Comparison of ENCODE assay signal across 8 cellular contexts in the genomic region with DNA sequence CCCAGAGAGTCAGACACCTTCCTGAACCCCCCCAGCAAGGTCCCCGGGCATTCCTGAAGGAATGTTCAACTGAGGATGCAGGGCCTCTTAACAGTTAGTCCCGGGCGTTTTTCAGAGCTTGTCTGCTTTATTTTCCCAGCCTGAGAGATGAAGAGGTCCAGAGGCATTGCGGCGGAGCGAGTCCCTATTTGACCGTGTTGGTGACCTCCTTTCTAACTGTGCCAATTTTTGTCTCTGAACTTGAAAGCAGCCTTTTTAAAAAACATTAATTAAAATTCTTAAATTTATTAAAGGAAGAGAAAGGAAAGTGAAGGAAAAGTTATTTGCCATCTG. TPM values are rescaled to one million over a fixed set of nuclear protein-coding genes. Genes with fewer than 3 reads are reported as not detected.
DNase-seq lines count a peak whose midpoint lies in the region; ATAC-seq and TF ChIP-seq lines count a peak whose summit lies in the region.

No MANE protein-coding gene starts in this region.

- POLR2A ChIA-PET in activated CD4-positive, alpha-beta T cell treated with anti-CD3 and anti-CD28 coated beads for 36 hours (lab: Charles Lee), result interaction anchor here (1.6 kb wide), 1 partner anchor 10 kb away, joined by 4 read pairs; no protein-coding TSS in a partner anchor

- H3K27ac Mint-ChIP-seq in activated CD4-positive, alpha-beta T cell treated with anti-CD3 and anti-CD28 coated beads for 36 hours, result peak overlapping the region; percentile 93
- peak overlapping the region; percentile 96 to 97 for H3K27ac Mint-ChIP-seq in natural killer cell

- intact Hi-C loops in activated CD4-positive, alpha-beta T cell treated with anti-CD3 and anti-CD28 coated beads for 36 hours (cut with DNase I, micrococcal nuclease), result loop anchor here in 1 of 2 experiments (1.0 kb wide), 1 partner anchor 60 kb away; a partner anchor contains a TSS
- intact Hi-C loops in natural killer cell (cut with micrococcal nuclease), result no loop called here

- peak overlapping the region; percentile 96 for H3K4me3 ChIP-seq in effector memory CD4-positive, alpha-beta T cell (ENCODE audit: insufficient read depth, low read depth, low read length, poor library complexity, severe bottlenecking)

- no peaks in the 10 kb centered on the region for H3K9me3 Mint-ChIP-seq in activated CD4-positive, alpha-beta T cell treated with anti-CD3 and anti-CD28 coated beads for 36 hours (ENCODE audit: low read depth)
- H3K9me3 Mint-ChIP-seq in natural killer cell, result no peaks in the 10 kb centered on the region

- H3K9me3 ChIP-seq in effector memory CD4-positive, alpha-beta T cell (ENCODE audit: control insufficient read depth, low read length), result no peaks in the 10 kb centered on the region

- CTCF ChIA-PET in activated CD4-positive, alpha-beta T cell treated with anti-CD3 and anti-CD28 coated beads for 36 hours (lab: Charles Lee), result interaction anchor here (1.0 kb wide), 1 partner anchor 87 kb away, joined by 3 read pairs; no protein-coding TSS in a partner anchor

- H3K27ac ChIP-seq in effector memory CD4-positive, alpha-beta T cell (ENCODE audit: insufficient read depth, low read length, poor library complexity, severe bottlenecking), result peak overlapping the region; percentile 93

- H3K36me3 ChIP-seq in effector memory CD4-positive, alpha-beta T cell (ENCODE audit: control insufficient read depth, insufficient read depth, low read length), result no peaks in the 10 kb centered on the region

- H3K36me3 Mint-ChIP-seq in activated CD4-positive, alpha-beta T cell treated with anti-CD3 and anti-CD28 coated beads for 36 hours (ENCODE audit: low read depth), result peaks cover 16% of the 10 kb centered on the region
- H3K36me3 Mint-ChIP-seq in natural killer cell, result no peaks in the 10 kb centered on the region

- peaks cover 23% of the 10 kb centered on the region for H3K4me1 Mint-ChIP-seq in activated CD4-positive, alpha-beta T cell treated with anti-CD3 and anti-CD28 coated beads for 36 hours
- peaks cover 26 to 38% of the 10 kb centered on the region in 2 donors for H3K4me1 Mint-ChIP-seq in natural killer cell

- no peak for ATAC-seq in activated CD4-positive, alpha-beta T cell treated with anti-CD3 and anti-CD28 coated beads for 36 hours
- ATAC-seq in natural killer cell (no peak), HG03521 (IDR thresholded peaks at IDR 0.05; ENCODE audit: unreplicated experiment) (no peak), HG03135 (IDR thresholded peaks at IDR 0.05; ENCODE audit: unreplicated experiment) (no peak)

- no peak for DNase-seq in activated CD4-positive, alpha-beta T cell treated with anti-CD3 and anti-CD28 coated beads for 36 hours
- DNase-seq in activated CD4-positive, alpha-beta T cell treated with anti-CD3 and anti-CD28 coated beads, Interleukin-2, amount 50 U/mL, for 1 hour, result no peak
- DNase-seq in NCI-H2227 (lab: John Stamatoyannopoulos, UW; ENCODE audit: unreplicated experiment) (peak; percentile 77), natural killer cell (no peak), NCI-H1092 treated with DMSO at 0.1 percent for 48 hours (lab: John Stamatoyannopoulos, UW) (no peak)
- DNase-seq in effector memory CD4-positive, alpha-beta T cell, result no peak

- no peaks in the 10 kb centered on the region for H3K27me3 Mint-ChIP-seq in activated CD4-positive, alpha-beta T cell treated with anti-CD3 and anti-CD28 coated beads for 36 hours
- no peaks in the 10 kb centered on the region for H3K27me3 Mint-ChIP-seq in natural killer cell (ENCODE audit: low read depth in 2 of 2)

- no peak for TF ChIP-seq CTCF in natural killer cell (IDR thresholded peaks at IDR 0.05)

- H3K4me3 Mint-ChIP-seq in activated CD4-positive, alpha-beta T cell treated with anti-CD3 and anti-CD28 coated beads for 36 hours, result peak overlapping the region; percentile 94
- H3K4me3 Mint-ChIP-seq in natural killer cell, result peak overlapping the region; percentile 99

- no peaks in the 10 kb centered on the region for H3K27me3 ChIP-seq in effector memory CD4-positive, alpha-beta T cell (replicated peaks; ENCODE audit: control insufficient read depth, insufficient read depth, low read length, poor library complexity, severe bottlenecking)

- H3K4me1 ChIP-seq in effector memory CD4-positive, alpha-beta T cell (ENCODE audit: control insufficient read depth, insufficient read depth, low read length, poor library complexity, severe bottlenecking), result peaks cover 9% of the 10 kb centered on the region

RNA-seq across cellular contexts. Expression of a gene that starts 0.4 kb away (rescaled TPM):
- 10 to 100 TPM; 35.2 to 37.1 TPM for total RNA-seq in activated CD4-positive, alpha-beta T cell treated with anti-CD3 and anti-CD28 coated beads for 36 hours
- total RNA-seq in natural killer cell, result 10 to 100 TPM; 76.4 to 87.9 (median 85.6) TPM
